Comparison of ENCODE assay signal across 9 cellular contexts in the genomic region with DNA sequence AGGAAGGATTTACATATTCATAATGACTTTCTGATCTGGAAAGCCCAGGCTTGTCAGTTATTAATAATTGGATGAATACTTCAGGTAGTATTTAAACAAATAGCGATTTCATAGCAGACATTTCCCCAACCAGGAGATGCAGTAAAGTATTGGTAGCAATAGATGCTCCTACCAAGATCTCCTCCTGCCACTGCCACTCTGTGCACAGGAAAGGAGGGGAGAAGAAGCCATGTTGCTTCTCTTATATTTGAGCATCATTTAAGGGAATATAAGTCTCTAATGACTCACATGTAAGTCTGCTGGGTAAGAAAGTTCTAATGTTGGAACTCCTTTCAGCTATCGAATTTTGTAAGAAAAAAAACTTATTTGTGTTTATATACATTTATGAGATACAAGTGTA. TPM values are rescaled to one million over a fixed set of nuclear protein-coding genes. Genes with fewer than 3 reads are reported as not detected.
A peak's percentile ranks its signal among the peaks of the same experiment; 100 is the strongest.
DNase-seq lines count a peak whose midpoint lies in the region; ATAC-seq and TF ChIP-seq lines count a peak whose summit lies in the region.
"Had no signal": no experiment of that assay in that cellular context is flagged by ENCODE, and none has a peak within 500 bp of the region (broad histone marks: within the 10 kb centered on the region; RNA-seq: fewer than 3 reads in every experiment).

No MANE protein-coding gene starts in this region.

- peak overlapping the region; percentile 100 for H3K27ac Mint-ChIP-seq in activated naive CD4-positive, alpha-beta T cell treated with anti-CD3 and anti-CD28 coated beads, Interleukin-2, amount 50 U/mL, for 24 hours

- TF ChIP-seq POLR2A in upper lobe of left lung (IDR thresholded peaks at IDR 0.05), result no peak

- no peak for DNase-seq in activated naive CD4-positive, alpha-beta T cell treated with Interleukin-2 at 50 U/mL for 16 hours
- DNase-seq in medulla oblongata (ENCODE audit: extremely low spot score) (peak; percentile 33), upper lobe of left lung (no peak), RKO (ENCODE audit: low spot score) (no peak), NCI-H1694 (lab: John Stamatoyannopoulos, UW) (no peak)
- DNase-seq: DMS 273 treated with DMSO at 0.1 percent for 48 hours had no signal

- no peaks in the 10 kb centered on the region for H3K36me3 ChIP-seq in upper lobe of left lung

- no peaks in the 10 kb centered on the region for H3K9me3 ChIP-seq in upper lobe of left lung

- no peaks in the 10 kb centered on the region for H3K9me3 Mint-ChIP-seq in activated naive CD4-positive, alpha-beta T cell treated with anti-CD3 and anti-CD28 coated beads, Interleukin-2, amount 50 U/mL, for 24 hours

- peak overlapping the region in 3 of 4 donors; percentile 36 to 59 (median 55) for H3K4me3 ChIP-seq in upper lobe of left lung

- H3K4me3 Mint-ChIP-seq in activated naive CD4-positive, alpha-beta T cell treated with anti-CD3 and anti-CD28 coated beads, Interleukin-2, amount 50 U/mL, for 24 hours, result peak overlapping the region; percentile 96

- H3K27me3 ChIP-seq in upper lobe of left lung, result no peaks in the 10 kb centered on the region

- peaks cover 53% of the 10 kb centered on the region for H3K4me1 Mint-ChIP-seq in activated naive CD4-positive, alpha-beta T cell treated with anti-CD3 and anti-CD28 coated beads, Interleukin-2, amount 50 U/mL, for 24 hours

- WGBS in adipose tissue, 3 donors, result 45 to 60% (median 46%) methylated on average over 2 of the region's 2 CpGs
- 40 to 45% methylated on average over 2 of the region's 2 CpGs for WGBS in upper lobe of left lung, 2 donors

- H3K27ac ChIP-seq in adipose tissue (ENCODE audit: low read depth, low read length) (peak overlapping the region; percentile 79), upper lobe of left lung (peak overlapping the region; percentile 80 to 91 (median 87))

- H3K27me3 Mint-ChIP-seq in activated naive CD4-positive, alpha-beta T cell treated with anti-CD3 and anti-CD28 coated beads, Interleukin-2, amount 50 U/mL, for 24 hours, result no peaks in the 10 kb centered on the region

- peaks cover 26% of the 10 kb centered on the region for H3K36me3 Mint-ChIP-seq in activated naive CD4-positive, alpha-beta T cell treated with anti-CD3 and anti-CD28 coated beads, Interleukin-2, amount 50 U/mL, for 24 hours

- TF ChIP-seq CTCF in upper lobe of left lung (IDR thresholded peaks at IDR 0.05), result no peak

- no peak for TF ChIP-seq EP300 in upper lobe of left lung (IDR thresholded peaks at IDR 0.05)

- H3K4me1 ChIP-seq in upper lobe of left lung, result peaks cover 33 to 53% (median 37%) of the 10 kb centered on the region in 4 donors

- ATAC-seq in upper lobe of left lung (ENCODE audit: low FRiP score in 2 of 2) (peak in 1 of 2 donors; percentile 18), GM19467 (IDR thresholded peaks at IDR 0.05; ENCODE audit: unreplicated experiment) (no peak)

RNA-seq across cellular contexts. Expression of a gene that starts 0.4 kb away (rescaled TPM):
- polyA plus RNA-seq in adipose tissue, result 100 to 1,000 TPM in 2 of 3 donors, 10 to 100 TPM in 1; 12.5 to 159 (median 140) TPM
- total RNA-seq in upper lobe of left lung, result 100 to 1,000 TPM in 1 of 6 donors, 10 to 100 TPM in 5; 43.8 to 108 (median 66.2) TPM
